ENCODE assay signal across 2 cellular contexts in genomic region chr3:14392231-14392630, GRCh38.
TF ChIP-seq lines count a peak whose summit lies in the region.

No MANE protein-coding gene starts in this region.

TF ChIP-seq in A549, 52 proteins besides CTCF, POLR2A, EP300 and RAD21:
- no peak for TF ChIP-seq RCOR1 (IDR thresholded peaks at IDR 0.05; ENCODE audit: low read depth, low read length)
- no peak for TF ChIP-seq CEBPB (IDR thresholded peaks at IDR 0.05)
- no peak for TF ChIP-seq FOXS1 (CRISPR knock-in tag; IDR thresholded peaks at IDR 0.05)
- no peak for TF ChIP-seq BHLHE40 (IDR thresholded peaks at IDR 0.05; ENCODE audit: low read depth, low read length)
- TF ChIP-seq BCL3 (IDR thresholded peaks at IDR 0.05): no peak
- TF ChIP-seq HMGXB4 (CRISPR knock-in tag; IDR thresholded peaks at IDR 0.05; ENCODE audit: borderline replicate concordance): no peak
- no peak for TF ChIP-seq KDM1A (IDR thresholded peaks at IDR 0.05; ENCODE audit: low read depth)
- no peak for TF ChIP-seq CHD2 (IDR thresholded peaks at IDR 0.05; ENCODE audit: low read length, partially characterized antibody)
- TF ChIP-seq SREBF2 (IDR thresholded peaks at IDR 0.05): no peak
- no peak for TF ChIP-seq KDM5A (IDR thresholded peaks at IDR 0.05)
- no peak for TF ChIP-seq ZC3H11A (IDR thresholded peaks at IDR 0.05)
- no peak for TF ChIP-seq NPAS2 (CRISPR knock-in tag; IDR thresholded peaks at IDR 0.05; ENCODE audit: borderline replicate concordance)
- TF ChIP-seq SMC3 (IDR thresholded peaks at IDR 0.05): no peak
- TF ChIP-seq POLR2AphosphoS2 (conservative IDR thresholded peaks at IDR 0.05; ENCODE audit: low read length): no peak
- no peak for TF ChIP-seq HES2 (IDR thresholded peaks at IDR 0.05)
- no peak for TF ChIP-seq GATA3 (IDR thresholded peaks at IDR 0.05; ENCODE audit: borderline replicate concordance)
- no peak for TF ChIP-seq ZFP36 (IDR thresholded peaks at IDR 0.05; ENCODE audit: borderline replicate concordance, partially characterized antibody)
- no peak for TF ChIP-seq NR3C1 (IDR thresholded peaks at IDR 0.05)

TF ChIP-seq in K562, 482 proteins besides CTCF, POLR2A, EP300 and RAD21:
- TF ChIP-seq ZNF655 (CRISPR knock-in tag; IDR thresholded peaks at IDR 0.05) (no peak), SMARCA5 (IDR thresholded peaks at IDR 0.05) (no peak), SIN3B (IDR thresholded peaks at IDR 0.05; ENCODE audit: low read depth) (no peak), DPF2 (IDR thresholded peaks at IDR 0.05) (no peak), RHOXF2B (CRISPR knock-in tag; conservative IDR thresholded peaks at IDR 0.05) (no peak), CEBPZ (IDR thresholded peaks at IDR 0.05; ENCODE audit: borderline replicate concordance, low read depth, low read length) (no peak)
